9 cellular contexts compared by ENCODE assay signal in the genomic region with DNA sequence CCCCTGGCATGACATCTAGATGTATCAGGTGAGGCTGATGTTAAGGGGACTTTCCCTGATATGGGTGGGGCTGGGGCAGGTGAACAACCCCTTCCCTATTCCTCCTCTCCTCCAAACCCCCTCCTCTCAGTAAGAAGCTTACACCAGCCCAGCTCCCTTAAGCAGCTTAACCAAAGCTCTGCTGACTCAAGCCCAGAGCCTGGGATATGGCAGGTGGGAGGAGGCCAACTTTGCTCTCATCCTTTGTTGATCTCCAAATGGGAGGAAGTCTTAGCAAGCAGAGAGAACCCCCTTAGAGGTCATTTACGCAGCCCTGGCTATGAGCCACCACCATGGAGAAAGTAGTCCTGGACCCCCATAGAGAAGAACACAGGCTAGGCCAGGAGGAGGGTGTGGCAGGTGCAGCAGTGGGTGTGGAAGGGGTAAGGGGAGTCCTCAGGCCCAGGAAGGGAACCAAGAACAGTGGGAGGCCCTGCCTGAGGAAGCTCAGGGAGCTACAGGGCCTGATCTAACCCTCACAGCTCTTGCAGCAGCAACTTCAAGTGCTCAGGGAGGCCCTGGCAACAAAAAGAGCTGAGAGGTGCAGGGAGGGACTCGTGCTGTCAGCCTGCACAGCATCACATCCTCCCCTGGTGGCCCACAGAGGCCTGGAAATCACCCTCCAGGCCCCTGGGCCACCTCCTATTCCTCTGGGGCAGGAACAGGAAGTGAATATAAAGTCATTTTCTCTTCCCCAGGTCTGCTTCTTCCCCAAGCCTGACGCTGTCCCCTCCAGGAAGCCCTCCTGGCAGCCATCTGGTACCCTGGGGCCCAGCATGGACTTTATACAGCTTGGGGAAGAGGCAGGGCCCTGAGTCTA. TPM values are rescaled to one million over a fixed set of nuclear protein-coding genes. Genes with fewer than 3 reads are reported as not detected.
A peak's percentile ranks its signal among the peaks of the same experiment; 100 is the strongest.
DNase-seq lines count a peak whose midpoint lies in the region; ATAC-seq and TF ChIP-seq lines count a peak whose summit lies in the region.
"Had no signal": no experiment of that assay in that cellular context is flagged by ENCODE, and none has a peak within 500 bp of the region (broad histone marks: within the 10 kb centered on the region; RNA-seq: fewer than 3 reads in every experiment).

No MANE protein-coding gene starts in this region.

- H3K4me1 ChIP-seq in heart right ventricle, result peaks cover 0 to 48% (median 21%) of the 10 kb centered on the region in 9 donors

- no peaks in the 10 kb centered on the region for H3K9me3 ChIP-seq in heart right ventricle

- H3K36me3 ChIP-seq in heart right ventricle, result peaks cover 0 to 30% (median 9%) of the 10 kb centered on the region in 9 donors

- no peak for TF ChIP-seq CTCF in heart right ventricle (IDR thresholded peaks at IDR 0.05)

- DNase-seq in Kasumi-1 (lab: John Stamatoyannopoulos, UW) (peak; percentile 22 to 30), activated T-helper 1 cell treated with Interleukin-2 at 50 U/mL for 16 hours (ENCODE audit: low read depth) (peak; percentile 42), heart right ventricle (no peak), ureter (ENCODE audit: low spot score) (no peak)
- peak; percentile 65 for DNase-seq in stimulated activated CD4-positive, alpha-beta T cell treated with anti-CD3 and anti-CD28 coated beads, Interleukin-15, amount 100 ng/mL, for 24 hours

- no peak overlapping the region for H3K4me3 ChIP-seq in heart right ventricle

- H3K27me3 ChIP-seq in heart right ventricle, result no peaks in the 10 kb centered on the region

- intact Hi-C loops in heart right ventricle (cut with DNase I), result loop anchor here in 7 of 10 donors (5.0 to 10.0 kb wide), 3 partner anchors 53 to 65 kb away; partner anchors contain the start of gene RSKR (in 6 of the 7)

- 68 to 90% methylated on average over 3 of the region's 3 CpGs for WGBS in heart right ventricle, 2 donors

- peak overlapping the region in 1 of 10 donors; percentile 85 for H3K27ac ChIP-seq in heart right ventricle

- ATAC-seq in GM18502 (IDR thresholded peaks at IDR 0.05; ENCODE audit: poor library complexity, unreplicated experiment) (peak; percentile 44), HG03039 (IDR thresholded peaks at IDR 0.05; ENCODE audit: unreplicated experiment) (no peak), heart right ventricle (no peak), GM19023 (IDR thresholded peaks at IDR 0.05; ENCODE audit: unreplicated experiment) (no peak)

RNA-seq across cellular contexts. Expression of gene UNC119, which starts 2.9 kb away (rescaled TPM):
- total RNA-seq in heart right ventricle (10 to 100 TPM; 10.6 to 23.4 (median 21.0) TPM), ureter (37.5 TPM)
- 10 to 100 TPM; 18.0 to 23.8 TPM for polyA plus RNA-seq in heart right ventricle

RNA-seq across cellular contexts. Expression of gene PIGS, which starts 21.8 kb away (rescaled TPM):
- total RNA-seq in heart right ventricle (10 to 100 TPM; 44.6 to 69.3 (median 49.6) TPM), ureter (52.9 TPM)
- polyA plus RNA-seq in heart right ventricle, result 10 to 100 TPM in 1 of 2 donors, 1 to 10 TPM in 1; 9.0 to 44.9 TPM

RNA-seq across cellular contexts. Expression of gene ALDOC, which starts 27.2 kb away (rescaled TPM):
- total RNA-seq in heart right ventricle (100 to 1,000 TPM; 196 to 416 (median 291) TPM), ureter (15.7 TPM)
- polyA plus RNA-seq in heart right ventricle, result 100 to 1,000 TPM; 122 to 156 TPM

RNA-seq across cellular contexts. Expression of gene FOXN1, which starts 43.4 kb away (rescaled TPM):
- not detected for total RNA-seq in heart right ventricle
- polyA plus RNA-seq in heart right ventricle, result not detected
- 1.5 TPM for total RNA-seq in ureter
- total RNA-seq: subcutaneous adipose tissue had no signal

RNA-seq across cellular contexts. Expression of gene SPAG5, which starts 49.3 kb away (rescaled TPM):
- 1 to 10 TPM in 7 of 10 donors, under 1 TPM in 3; 0.55 to 6.5 (median 1.2) TPM for total RNA-seq in heart right ventricle
- polyA plus RNA-seq in heart right ventricle, result 1 to 10 TPM in 1 of 2 donors, under 1 TPM in 1; 0.86 to 1.6 TPM
- 8.5 TPM for total RNA-seq in ureter

Comparison
In these comparisons a context has a peak if more than half of its experiments do, and no peak if none do; other contexts are left out.
1. DNase-seq: peak in Kasumi-1 (2 of 2), activated T-helper 1 cell treated with Interleukin-2 at 50 U/mL for 16 hours (single experiment) and stimulated activated CD4-positive, alpha-beta T cell treated with anti-CD3 and anti-CD28 coated beads, Interleukin-15, amount 100 ng/mL, for 24 hours (single experiment); none in heart right ventricle (0 of 2) and ureter (single experiment).
2. RNA of gene ALDOC, which starts 27.2 kb away (total RNA-seq): 196 to 416 TPM in heart right ventricle; 15.7 TPM in ureter (single experiment); every median in the first group is over 10 times any median in the second.